In genomic region chr19:57253767-57254166, GRCh38 we compare ENCODE assay signal across 8 cellular contexts. TPM values are rescaled to one million over a fixed set of nuclear protein-coding genes. Genes with fewer than 3 reads are reported as not detected.
DNase-seq lines count a peak whose midpoint lies in the region; ATAC-seq and TF ChIP-seq lines count a peak whose summit lies in the region.
"Not testable (repeated sequence)": the region's sequence is repeated elsewhere in the genome, so short reads cannot be mapped to it uniquely, and the experiment has no call there.
"Had no signal": no experiment of that assay in that cellular context is flagged by ENCODE, and none has a peak within 500 bp of the region (broad histone marks: within the 10 kb centered on the region; RNA-seq: fewer than 3 reads in every experiment).

No MANE protein-coding gene starts in this region.

- H3K27ac ChIP-seq in foreskin keratinocyte, result not testable (repeated sequence)

- not testable (repeated sequence) for H3K4me1 ChIP-seq in foreskin keratinocyte

- H3K4me1 Mint-ChIP-seq in activated CD4-positive, alpha-beta T cell treated with anti-CD3 and anti-CD28 coated beads for 36 hours; activated T-cell treated with anti-CD3 and anti-CD28 coated beads, Interleukin-2, amount 50 U/mL, for 72 hours (ENCODE audit: low read depth): not testable (repeated sequence)

- TF ChIP-seq CTCF in astrocyte of the spinal cord (IDR thresholded peaks at IDR 0.05; ENCODE audit: low read depth, low read length); foreskin keratinocyte (conservative IDR thresholded peaks at IDR 0.05): not testable (repeated sequence)

- not testable (repeated sequence) for H3K27me3 ChIP-seq in foreskin keratinocyte

- ATAC-seq in activated CD4-positive, alpha-beta T cell treated with anti-CD3 and anti-CD28 coated beads for 36 hours, result peak; percentile 92
- peak; percentile 83 to 97 for ATAC-seq in activated T-cell treated with anti-CD3 and anti-CD28 coated beads, Interleukin-2, amount 50 U/mL, for 72 hours (replicated peaks in 1 of 2)
- ATAC-seq in foreskin keratinocyte, result peak; percentile 50

- CTCF ChIA-PET in activated CD4-positive, alpha-beta T cell treated with anti-CD3 and anti-CD28 coated beads for 36 hours (lab: Charles Lee), result not testable (repeated sequence)

- peaks cover 81% of the 10 kb centered on the region for H3K36me3 Mint-ChIP-seq in activated CD4-positive, alpha-beta T cell treated with anti-CD3 and anti-CD28 coated beads for 36 hours (ENCODE audit: low read depth)
- H3K36me3 Mint-ChIP-seq in activated T-cell treated with anti-CD3 and anti-CD28 coated beads, Interleukin-2, amount 50 U/mL, for 72 hours (ENCODE audit: insufficient read depth in 2 of 2), result peaks cover 51 to 77% of the 10 kb centered on the region in 2 donors

- H3K27ac Mint-ChIP-seq in activated CD4-positive, alpha-beta T cell treated with anti-CD3 and anti-CD28 coated beads for 36 hours; activated T-cell treated with anti-CD3 and anti-CD28 coated beads, Interleukin-2, amount 50 U/mL, for 72 hours: not testable (repeated sequence)

- POLR2A ChIA-PET in activated CD4-positive, alpha-beta T cell treated with anti-CD3 and anti-CD28 coated beads for 36 hours (lab: Charles Lee), result not testable (repeated sequence)

- intact Hi-C loops in activated CD4-positive, alpha-beta T cell treated with anti-CD3 and anti-CD28 coated beads for 36 hours (cut with DNase I, micrococcal nuclease), result not testable (repeated sequence)

- H3K4me3 Mint-ChIP-seq in activated CD4-positive, alpha-beta T cell treated with anti-CD3 and anti-CD28 coated beads for 36 hours; activated T-cell treated with anti-CD3 and anti-CD28 coated beads, Interleukin-2, amount 50 U/mL, for 72 hours: not testable (repeated sequence)

- H3K9me3 Mint-ChIP-seq in activated CD4-positive, alpha-beta T cell treated with anti-CD3 and anti-CD28 coated beads for 36 hours (ENCODE audit: low read depth), result peaks cover 37% of the 10 kb centered on the region
- H3K9me3 Mint-ChIP-seq in activated T-cell treated with anti-CD3 and anti-CD28 coated beads, Interleukin-2, amount 50 U/mL, for 72 hours, result peaks cover 14 to 19% of the 10 kb centered on the region in 2 donors

- DNase-seq in EH (ENCODE audit: low read depth), result peak; percentile 15
- peak; percentile 54 for DNase-seq in M059J (ENCODE audit: low read depth)
- DNase-seq in activated CD4-positive, alpha-beta T cell treated with anti-CD3 and anti-CD28 coated beads for 36 hours, result peak; percentile 44
- peak; percentile 26 to 33 for DNase-seq in activated T-cell treated with anti-CD3 and anti-CD28 coated beads, Interleukin-2, amount 50 U/mL, for 72 hours
- peak; percentile 5 for DNase-seq in astrocyte of the spinal cord (ENCODE audit: low read depth, low spot score)
- DNase-seq in foreskin keratinocyte, result peak in 1 of 2 donors; percentile 13
- DNase-seq in stimulated activated CD4-positive, alpha-beta T cell treated with anti-CD3 and anti-CD28 coated beads, Interleukin-4, amount 100 ng/mL, for 24 hours, result peak; percentile 39

- in situ Hi-C loops in astrocyte of the spinal cord (cut with HindIII; ENCODE audit: low sequenced_read_pairs), result not testable (repeated sequence)

- not testable (repeated sequence) for H3K27me3 Mint-ChIP-seq in activated CD4-positive, alpha-beta T cell treated with anti-CD3 and anti-CD28 coated beads for 36 hours; activated T-cell treated with anti-CD3 and anti-CD28 coated beads, Interleukin-2, amount 50 U/mL, for 72 hours (ENCODE audit: low read depth)

- H3K4me3 ChIP-seq in astrocyte of the spinal cord (ENCODE audit: low read depth, low read length), result not testable (repeated sequence)

RNA-seq across cellular contexts. Expression of gene ZNF805, which starts 13.3 kb away (rescaled TPM):
- total RNA-seq in M059J (2014; rRNA removed; shearing (Covaris generic)), result 8.5 and 13.3 TPM in 2 replicates
- total RNA-seq in activated CD4-positive, alpha-beta T cell treated with anti-CD3 and anti-CD28 coated beads for 36 hours, result 1 to 10 TPM; 6.4 to 7.1 TPM
- total RNA-seq in activated T-cell treated with anti-CD3 and anti-CD28 coated beads, Interleukin-2, amount 50 U/mL, for 72 hours, result 10 to 100 TPM; 14.4 to 16.2 TPM
- total RNA-seq in foreskin keratinocyte, result 12.0 and 14.1 TPM in 2 replicates
- polyA plus RNA-seq in foreskin keratinocyte, result 0.46 and 0.55 TPM in 2 replicates

RNA-seq across cellular contexts. Expression of gene AURKC, which starts 22.9 kb away (rescaled TPM):
- 0.25 and 0.47 TPM in 2 replicates for total RNA-seq in M059J (2014; rRNA removed; shearing (Covaris generic))
- under 1 TPM; 0.55 to 0.79 TPM for total RNA-seq in activated CD4-positive, alpha-beta T cell treated with anti-CD3 and anti-CD28 coated beads for 36 hours
- 1 to 10 TPM; 2.2 to 4.3 TPM for total RNA-seq in activated T-cell treated with anti-CD3 and anti-CD28 coated beads, Interleukin-2, amount 50 U/mL, for 72 hours
- 0.92 and 1.9 TPM in 2 replicates for total RNA-seq in foreskin keratinocyte
- 2.3 and 2.6 TPM in 2 replicates for polyA plus RNA-seq in foreskin keratinocyte
- total RNA-seq: NCI-H460 had no signal

RNA-seq across cellular contexts. Expression of gene ZNF460, which starts 26.5 kb away (rescaled TPM):
- 27.9 and 36.7 TPM in 2 replicates for total RNA-seq in M059J (2014; rRNA removed; shearing (Covaris generic))
- total RNA-seq in activated CD4-positive, alpha-beta T cell treated with anti-CD3 and anti-CD28 coated beads for 36 hours, result 10 to 100 TPM; 52.4 to 59.8 TPM
- total RNA-seq in activated T-cell treated with anti-CD3 and anti-CD28 coated beads, Interleukin-2, amount 50 U/mL, for 72 hours, result 100 to 1,000 TPM; 114 to 129 TPM
- total RNA-seq in foreskin keratinocyte, result 45.8 and 54.6 TPM in 2 replicates
- 0.30 and 0.47 TPM in 2 replicates for polyA plus RNA-seq in foreskin keratinocyte
